ENCODE assay signal across 8 cellular contexts in genomic region chr1:209652873-209653401, GRCh38. TPM values are rescaled to one million over a fixed set of nuclear protein-coding genes. Genes with fewer than 3 reads are reported as not detected.
DNase-seq lines count a peak whose midpoint lies in the region; ATAC-seq, FAIRE-seq and TF ChIP-seq lines count a peak whose summit lies in the region.

No MANE protein-coding gene starts in this region.

- no peak overlapping the region for H3K23ac ChIP-seq in neuronal stem cell (ENCODE audit: low read depth, low read length, poor library complexity)

- peak overlapping the region; percentile 42 for H3K18ac ChIP-seq in neuronal stem cell (ENCODE audit: low read length)

- no peaks in the 10 kb centered on the region for H3K36me3 ChIP-seq in neuronal stem cell (replicated peaks in 1 of 2; ENCODE audit: control insufficient read depth in 2 of 2, insufficient read depth in 2 of 2, low read length in 2 of 2)

- WGBS in neuronal stem cell (ENCODE audit: extremely low coverage in 2 of 2, insufficient read length in 2 of 2, insufficient replicate concordance in 1 of 2), 2 donors, result no CpG with 5 or more reads among the region's 3 CpGs

- no peak overlapping the region for H2BK5ac ChIP-seq in neuronal stem cell (ENCODE audit: low read length)

- no peak overlapping the region for H2BK120ac ChIP-seq in neuronal stem cell (ENCODE audit: low read depth, low read length)

- H2BK12ac ChIP-seq in neuronal stem cell (ENCODE audit: low read length), result no peak overlapping the region

- H3K4me1 ChIP-seq in neuronal stem cell (ENCODE audit: control insufficient read depth in 2 of 2, insufficient read depth in 1 of 2, low read depth in 1 of 2, low read length in 2 of 2), result peaks cover 0 to 6% of the 10 kb centered on the region in 2 donors

- H3K4me1 Mint-ChIP-seq in stimulated activated memory B cell treated with anti-CD40 and anti-IgM and Interleukin-4, amounts not matched to agents 10 μg/mL and 1 μg/mL and 100 μg/mL, for 72 hours, result peaks cover 25% of the 10 kb centered on the region
- H3K4me1 Mint-ChIP-seq in naive thymus-derived CD8-positive, alpha-beta T cell, result peaks cover 2 to 12% (median 7%) of the 10 kb centered on the region in 4 donors

- H3K4me3 ChIP-seq in epithelial cell of esophagus (ENCODE audit: low read length), result peak overlapping the region; percentile 88
- no peak overlapping the region for H3K4me3 ChIP-seq in neuronal stem cell (ENCODE audit: low read length in 2 of 2)

- no peak overlapping the region for H4K91ac ChIP-seq in neuronal stem cell (ENCODE audit: low read depth, low read length, poor library complexity)

- no peaks in the 10 kb centered on the region for H3K9me3 ChIP-seq in neuronal stem cell (replicated peaks in 1 of 2; ENCODE audit: control insufficient read depth in 2 of 2, insufficient read depth in 1 of 2, low read depth in 1 of 2, low read length in 2 of 2)

- H3K4ac ChIP-seq in neuronal stem cell (ENCODE audit: low read length), result no peak overlapping the region

- H2BK15ac ChIP-seq in neuronal stem cell (ENCODE audit: low read length), result no peak overlapping the region

- H3K27me3 ChIP-seq in neuronal stem cell (ENCODE audit: control insufficient read depth in 3 of 3, insufficient read depth in 3 of 3, low read depth in 1 of 3, low read length in 3 of 3), result peaks cover 0 to 3% (median 0%) of the 10 kb centered on the region in 3 experiments

- no peak overlapping the region for H4K8ac ChIP-seq in neuronal stem cell (ENCODE audit: low read depth, low read length)

- no peak overlapping the region for H3K27ac ChIP-seq in neuronal stem cell (replicated peaks; ENCODE audit: low read length)

- H3K4me3 Mint-ChIP-seq in stimulated activated memory B cell treated with anti-CD40 and anti-IgM and Interleukin-4, amounts not matched to agents 10 μg/mL and 1 μg/mL and 100 μg/mL, for 72 hours, result no peak overlapping the region
- H3K4me3 Mint-ChIP-seq in naive thymus-derived CD8-positive, alpha-beta T cell, result no peak overlapping the region

- H3K36me3 Mint-ChIP-seq in stimulated activated memory B cell treated with anti-CD40 and anti-IgM and Interleukin-4, amounts not matched to agents 10 μg/mL and 1 μg/mL and 100 μg/mL, for 72 hours, result no peaks in the 10 kb centered on the region
- no peaks in the 10 kb centered on the region for H3K36me3 Mint-ChIP-seq in naive thymus-derived CD8-positive, alpha-beta T cell

- POLR2A ChIA-PET in naive thymus-derived CD8-positive, alpha-beta T cell (lab: Charles Lee), result no interaction called here

- peak; percentile 98 for DNase-seq in DMS79 treated with DMSO at 0.1 percent for 48 hours (lab: John Stamatoyannopoulos, UW)
- peak; percentile 48 for DNase-seq in LHCN-M2 (ENCODE audit: low read depth)
- DNase-seq in activated CD4-positive, alpha-beta T cell treated with anti-CD3 and anti-CD28 coated beads for 1 hour, result peak; percentile 20
- peak; percentile 100 for DNase-seq in epithelial cell of esophagus (ENCODE audit: low read depth)
- no peak for DNase-seq in neuronal stem cell (ENCODE audit: low spot score)
- peak; percentile 92 for DNase-seq in urothelium cell line (ENCODE audit: low spot score)
- no peak for DNase-seq in naive thymus-derived CD8-positive, alpha-beta T cell

- H3K27me3 Mint-ChIP-seq in stimulated activated memory B cell treated with anti-CD40 and anti-IgM and Interleukin-4, amounts not matched to agents 10 μg/mL and 1 μg/mL and 100 μg/mL, for 72 hours, result peaks cover 14% of the 10 kb centered on the region
- peaks cover 0 to 2% (median 0%) of the 10 kb centered on the region in 5 donors for H3K27me3 Mint-ChIP-seq in naive thymus-derived CD8-positive, alpha-beta T cell

- no peak for TF ChIP-seq CTCF in epithelial cell of esophagus (IDR thresholded peaks at IDR 0.05; ENCODE audit: insufficient read depth, low read depth, low read length, missing control alignments)

- H3K79me1 ChIP-seq in neuronal stem cell (ENCODE audit: low read depth, low read length), result no peaks in the 10 kb centered on the region

- no peak overlapping the region for H3K9ac ChIP-seq in neuronal stem cell (ENCODE audit: low read depth, low read length, poor library complexity)

- no peak overlapping the region for H3K14ac ChIP-seq in neuronal stem cell (ENCODE audit: low read length)

- ATAC-seq in stimulated activated memory B cell treated with anti-CD40 and anti-IgM and Interleukin-4, amounts not matched to agents 10 μg/mL and 1 μg/mL and 100 μg/mL, for 72 hours, result no peak
- ATAC-seq in naive thymus-derived CD8-positive, alpha-beta T cell, result no peak

- FAIRE-seq in urothelium cell line (lab: Jason Lieb, UNC), result peak; percentile 89

- H3K4me2 ChIP-seq in neuronal stem cell (ENCODE audit: insufficient read depth, low read length, poor library complexity, severe bottlenecking), result no peak overlapping the region

- no peak overlapping the region for H3K27ac Mint-ChIP-seq in stimulated activated memory B cell treated with anti-CD40 and anti-IgM and Interleukin-4, amounts not matched to agents 10 μg/mL and 1 μg/mL and 100 μg/mL, for 72 hours
- peak overlapping the region in 2 of 10 donors; percentile 27 to 77 for H3K27ac Mint-ChIP-seq in naive thymus-derived CD8-positive, alpha-beta T cell

- H2AK5ac ChIP-seq in neuronal stem cell (ENCODE audit: low read depth, low read length), result no peak overlapping the region

- no peak overlapping the region for H2AFZ ChIP-seq in neuronal stem cell (ENCODE audit: low read length)

- no peaks in the 10 kb centered on the region for H3K9me3 Mint-ChIP-seq in stimulated activated memory B cell treated with anti-CD40 and anti-IgM and Interleukin-4, amounts not matched to agents 10 μg/mL and 1 μg/mL and 100 μg/mL, for 72 hours
- H3K9me3 Mint-ChIP-seq in naive thymus-derived CD8-positive, alpha-beta T cell, result no peaks in the 10 kb centered on the region

RNA-seq across cellular contexts. Expression of gene LAMB3, which starts 0.7 kb away (rescaled TPM):
- total RNA-seq in LHCN-M2 (2014; rRNA removed), result 3.8 and 5.3 TPM in 2 replicates
- 2.9 TPM for polyA plus RNA-seq in LHCN-M2 (2012)
- polyA plus RNA-seq in neuronal stem cell (2013, experiment 1 of 2), result 0.15 TPM
- 0.11 TPM for polyA plus RNA-seq in neuronal stem cell (2013, experiment 2 of 2)
- under 1 TPM; 0.73 to 0.93 TPM for total RNA-seq in naive thymus-derived CD8-positive, alpha-beta T cell
- under 1 TPM in 2 of 3 donors, not detected in 1; 0.42 to 0.86 TPM for polyA plus RNA-seq in naive thymus-derived CD8-positive, alpha-beta T cell

RNA-seq across cellular contexts. Expression of gene G0S2, which starts 22.3 kb away (rescaled TPM):
- total RNA-seq in LHCN-M2 (2014; rRNA removed), result 0.77 and 1.0 TPM in 2 replicates
- 0.33 TPM for polyA plus RNA-seq in LHCN-M2 (2012)
- polyA plus RNA-seq in neuronal stem cell (2013, experiment 1 of 2), result 1.4 TPM
- polyA plus RNA-seq in neuronal stem cell (2013, experiment 2 of 2), result 1.1 TPM
- not detected for total RNA-seq in naive thymus-derived CD8-positive, alpha-beta T cell
- not detected for polyA plus RNA-seq in naive thymus-derived CD8-positive, alpha-beta T cell

RNA-seq across cellular contexts. Expression of gene HSD11B1, which starts 51.7 kb away (rescaled TPM):
- total RNA-seq in LHCN-M2 (2014; rRNA removed), result not detected in 2 replicates
- not detected for polyA plus RNA-seq in LHCN-M2 (2012)
- not detected for polyA plus RNA-seq in neuronal stem cell (2013, experiment 1 of 2)
- not detected for polyA plus RNA-seq in neuronal stem cell (2013, experiment 2 of 2)
- total RNA-seq in naive thymus-derived CD8-positive, alpha-beta T cell, result not detected
- under 1 TPM in 1 of 3 donors, not detected in 2; 0.30 TPM for polyA plus RNA-seq in naive thymus-derived CD8-positive, alpha-beta T cell

Comparison
In these comparisons a context has a peak if more than half of its experiments do, and no peak if none do; other contexts are left out.
1. DNase-seq: peak in DMS79 treated with DMSO at 0.1 percent for 48 hours (single experiment), LHCN-M2 (single experiment), activated CD4-positive, alpha-beta T cell treated with anti-CD3 and anti-CD28 coated beads for 1 hour (single experiment), epithelial cell of esophagus (single experiment) and urothelium cell line (single experiment); none in neuronal stem cell (single experiment) and naive thymus-derived CD8-positive, alpha-beta T cell (0 of 10).